20 cellular contexts compared by ENCODE assay signal in genomic region chr11:44806631-44807030, GRCh38.
"Had no signal": no experiment of that assay in that cellular context is flagged by ENCODE, and none has a peak within 500 bp of the region (broad histone marks: within the 10 kb centered on the region; RNA-seq: fewer than 3 reads in every experiment).

No MANE protein-coding gene starts in this region.

- H3K27ac Mint-ChIP-seq: activated CD4-positive, alpha-beta memory T cell treated with anti-CD3 and anti-CD28 coated beads, Interleukin-2, amount 10 ng/mL, durations not matched to agents 7 days and 5 days; activated CD4-positive, alpha-beta T cell treated with anti-CD3 and anti-CD28 coated beads, Interleukin-2, amount 10 ng/mL, durations not matched to agents 24 days and 14 days; activated CD8-positive, alpha-beta memory T cell treated with anti-CD3 and anti-CD28 coated beads, Interleukin-2, amount 10 ng/mL, durations not matched to agents 7 days and 5 days; activated naive CD8-positive, alpha-beta T cell treated with anti-CD3 and anti-CD28 coated beads, Interleukin-2, amount 50 U/mL, for 24 hours; immature natural killer cell; T-cell; T-helper 2 cell treated with Interferon-gamma antibody and Interleukin-4, amounts not matched to agents 5 μg/mL and 100 μg/mL, for 36 hours had no signal

- H3K4me3 ChIP-seq: body of pancreas, spleen, thyroid gland had no signal

- H3K4me1 Mint-ChIP-seq: activated CD4-positive, alpha-beta T cell treated with anti-CD3 and anti-CD28 coated beads, Interleukin-2, amount 10 ng/mL, durations not matched to agents 24 days and 14 days; activated naive CD8-positive, alpha-beta T cell treated with anti-CD3 and anti-CD28 coated beads, Interleukin-2, amount 50 U/mL, for 24 hours; immature natural killer cell had no signal

- H3K27ac ChIP-seq: body of pancreas, spleen, thyroid gland, VCaP had no signal

- H3K4me3 Mint-ChIP-seq: activated CD4-positive, alpha-beta memory T cell treated with anti-CD3 and anti-CD28 coated beads, Interleukin-2, amount 10 ng/mL, durations not matched to agents 7 days and 5 days; activated CD4-positive, alpha-beta T cell treated with anti-CD3 and anti-CD28 coated beads, Interleukin-2, amount 10 ng/mL, durations not matched to agents 24 days and 14 days; activated CD8-positive, alpha-beta memory T cell treated with anti-CD3 and anti-CD28 coated beads, Interleukin-2, amount 10 ng/mL, durations not matched to agents 7 days and 5 days; activated naive CD8-positive, alpha-beta T cell treated with anti-CD3 and anti-CD28 coated beads, Interleukin-2, amount 50 U/mL, for 24 hours; immature natural killer cell; T-cell; T-helper 2 cell treated with Interferon-gamma antibody and Interleukin-4, amounts not matched to agents 5 μg/mL and 100 μg/mL, for 36 hours had no signal

- H3K4me1 ChIP-seq: body of pancreas had no signal

- H3K9me3 ChIP-seq: body of pancreas, spleen, thyroid gland had no signal

- H3K27me3 Mint-ChIP-seq: activated CD4-positive, alpha-beta memory T cell treated with anti-CD3 and anti-CD28 coated beads, Interleukin-2, amount 10 ng/mL, durations not matched to agents 7 days and 5 days; activated naive CD8-positive, alpha-beta T cell treated with anti-CD3 and anti-CD28 coated beads, Interleukin-2, amount 50 U/mL, for 24 hours; T-cell had no signal

- H3K27me3 ChIP-seq: body of pancreas, spleen, thyroid gland had no signal

- H3K36me3 Mint-ChIP-seq: activated CD8-positive, alpha-beta memory T cell treated with anti-CD3 and anti-CD28 coated beads, Interleukin-2, amount 10 ng/mL, durations not matched to agents 7 days and 5 days; immature natural killer cell had no signal

- H3K9me3 Mint-ChIP-seq: activated CD4-positive, alpha-beta memory T cell treated with anti-CD3 and anti-CD28 coated beads, Interleukin-2, amount 10 ng/mL, durations not matched to agents 7 days and 5 days; activated CD4-positive, alpha-beta T cell treated with anti-CD3 and anti-CD28 coated beads, Interleukin-2, amount 10 ng/mL, durations not matched to agents 24 days and 14 days; activated naive CD8-positive, alpha-beta T cell treated with anti-CD3 and anti-CD28 coated beads, Interleukin-2, amount 50 U/mL, for 24 hours; immature natural killer cell; T-cell; T-helper 2 cell treated with Interferon-gamma antibody and Interleukin-4, amounts not matched to agents 5 μg/mL and 100 μg/mL, for 36 hours had no signal

- H3K36me3 ChIP-seq: spleen, thyroid gland had no signal

- DNase-seq: activated CD4-positive, alpha-beta memory T cell treated with anti-CD3 and anti-CD28 coated beads, Interleukin-2, amount 10 ng/mL, durations not matched to agents 7 days and 5 days; activated CD4-positive, alpha-beta T cell treated with anti-CD3 and anti-CD28 coated beads, Interleukin-2, amount 10 ng/mL, durations not matched to agents 24 days and 14 days; activated CD8-positive, alpha-beta memory T cell treated with anti-CD3 and anti-CD28 coated beads, Interleukin-2, amount 10 ng/mL, durations not matched to agents 7 days and 5 days; activated gamma-delta T cell; activated naive CD4-positive, alpha-beta T cell treated with anti-CD3 and anti-CD28 coated beads, Interleukin-2, amount 50 U/mL, for 16 hours; activated naive CD8-positive, alpha-beta T cell treated with anti-CD3 and anti-CD28 coated beads, Interleukin-2, amount 50 U/mL, for 24 hours; activated T-cell treated with anti-CD3 and anti-CD28 coated beads for 4 hours; body of pancreas; dermis blood vessel endothelial cell; effector CD8-positive, alpha-beta T cell; immature natural killer cell; occipital lobe; retina; stimulated activated CD4-positive, alpha-beta T cell treated with anti-CD3 and anti-CD28 coated beads, Interleukin-4, amount 100 ng/mL, for 1 hour; stimulated activated naive CD4-positive, alpha-beta T cell; T-cell had no signal
